In genomic region chr6:3911614-3912336, GRCh38 we compare ENCODE assay signal across 9 cellular contexts.
DNase-seq lines count a peak whose midpoint lies in the region; ATAC-seq, FAIRE-seq and TF ChIP-seq lines count a peak whose summit lies in the region.
"Had no signal": no experiment of that assay in that cellular context is flagged by ENCODE, and none has a peak within 500 bp of the region (broad histone marks: within the 10 kb centered on the region; RNA-seq: fewer than 3 reads in every experiment).

No MANE protein-coding gene starts in this region.

- ATAC-seq in HG03045 (IDR thresholded peaks at IDR 0.05; ENCODE audit: unreplicated experiment) (no peak), HG02642 (IDR thresholded peaks at IDR 0.05; ENCODE audit: poor library complexity, unreplicated experiment) (no peak)

- no peaks in the 10 kb centered on the region for H3K9me1 ChIP-seq in endothelial cell of umbilical vein (replicated peaks; ENCODE audit: control insufficient read depth, extremely low read depth, insufficient read depth, low read length)

- intact Hi-C loops in endothelial cell of umbilical vein (cut with micrococcal nuclease) = loop anchor here (1.0 to 5.0 kb wide), 8 partner anchors 27 to 629 kb away; partner anchors contain the start of gene FAM50B
- intact Hi-C loops in activated T-helper 1 cell treated with anti-CD3 and anti-CD28 coated beads, Interleukin-12 subunit alpha, Interleukin-12 subunit beta, Interleukin-2, Interleukin-4 antibody, amounts not matched to agents 30 ng/mL and 10 ng/mL and 1 ng/mL, durations not matched to agents 14 hours and 24 hours and 36 hours (cut with micrococcal nuclease) = no loop called here

- POLR2A ChIA-PET in endothelial cell of umbilical vein (lab: Charles Lee) = interaction anchor here (1.0 to 2.7 kb wide), 4 partner anchors 28 to 630 kb away, joined by 4 to 20 read pairs (median 10); no protein-coding TSS in a partner anchor

- H3K4me3 Mint-ChIP-seq in activated T-helper 1 cell treated with anti-CD3 and anti-CD28 coated beads, Interleukin-12 subunit alpha, Interleukin-12 subunit beta, Interleukin-2, Interleukin-4 antibody, amounts not matched to agents 30 ng/mL and 10 ng/mL and 1 ng/mL, durations not matched to agents 14 hours and 24 hours and 36 hours = no peak overlapping the region
- H3K4me3 Mint-ChIP-seq: T-helper 1 cell treated with Interleukin-12 subunit alpha and Interleukin-12 subunit beta and Interleukin-4 antibody, amounts not matched to agents 30 μg/mL and 1 μg/mL, for 36 hours had no signal

- TSS peak; percentile 53 for BruUV-seq in endothelial cell of umbilical vein (replicated peaks; lab: Mats Ljungman, UMichigan)

- H3K9me3 ChIP-seq in endothelial cell of umbilical vein (replicated peaks; ENCODE audit: control insufficient read depth, insufficient read depth, low read length) (no peaks in the 10 kb centered on the region), muscle layer of colon (ENCODE audit: low read length) (no peaks in the 10 kb centered on the region)

- H4K20me1 ChIP-seq in endothelial cell of umbilical vein (replicated peaks; ENCODE audit: control insufficient read depth, extremely low read depth, insufficient read depth, low read length) = no peaks in the 10 kb centered on the region

- no peak overlapping the region for H2AFZ ChIP-seq in endothelial cell of umbilical vein (ENCODE audit: low read depth, low read length)

- peak; percentile 68 for DNase-seq in ACHN
- peak; percentile 3 to 37 for DNase-seq in NCI-H446 (lab: John Stamatoyannopoulos, UW)
- peak; percentile 91 for DNase-seq in endothelial cell of umbilical vein (ENCODE audit: low read depth, low spot score)
- no peak for DNase-seq in activated T-helper 1 cell treated with anti-CD3 and anti-CD28 coated beads, Interleukin-12 subunit alpha, Interleukin-12 subunit beta, Interleukin-2, Interleukin-4 antibody, amounts not matched to agents 30 ng/mL and 10 ng/mL and 1 ng/mL, durations not matched to agents 14 hours and 24 hours and 36 hours (ENCODE audit: low spot score)
- no peak for DNase-seq in GM12891 (ENCODE audit: insufficient read length, low spot score)

- peaks cover 44% of the 10 kb centered on the region for H3K27me3 Mint-ChIP-seq in activated T-helper 1 cell treated with anti-CD3 and anti-CD28 coated beads, Interleukin-12 subunit alpha, Interleukin-12 subunit beta, Interleukin-2, Interleukin-4 antibody, amounts not matched to agents 30 ng/mL and 10 ng/mL and 1 ng/mL, durations not matched to agents 14 hours and 24 hours and 36 hours (ENCODE audit: insufficient read depth)

- H3K4me2 ChIP-seq in endothelial cell of umbilical vein (ENCODE audit: insufficient read depth, low read length) = peak overlapping the region; percentile 99

- no peak for TF ChIP-seq CTCF in endothelial cell of umbilical vein (IDR thresholded peaks at IDR 0.05; ENCODE audit: extremely low read depth in 1 of 2, insufficient read depth in 1 of 2, low read depth in 1 of 2, low read length in 2 of 2)

- dilution Hi-C loops in endothelial cell of umbilical vein (cut with MboI; ENCODE audit: extremely low pct_ligation_motif_present, low sequenced_read_pairs) = no loop called here

- no peaks in the 10 kb centered on the region for H3K36me3 Mint-ChIP-seq in activated T-helper 1 cell treated with anti-CD3 and anti-CD28 coated beads, Interleukin-12 subunit alpha, Interleukin-12 subunit beta, Interleukin-2, Interleukin-4 antibody, amounts not matched to agents 30 ng/mL and 10 ng/mL and 1 ng/mL, durations not matched to agents 14 hours and 24 hours and 36 hours (ENCODE audit: low read depth)

- peaks cover 47% of the 10 kb centered on the region for H3K79me2 ChIP-seq in endothelial cell of umbilical vein (ENCODE audit: control insufficient read depth, insufficient read depth, low read length)

- H3K27me3 ChIP-seq in endothelial cell of umbilical vein (ENCODE audit: control insufficient read depth in 2 of 2, insufficient read depth in 2 of 2, low read length in 2 of 2) (no peaks in the 10 kb centered on the region), muscle layer of colon (ENCODE audit: control insufficient read depth in 1 of 2, insufficient read depth in 2 of 2, low read length in 2 of 2) (no peaks in the 10 kb centered on the region)

- H3K9me3 Mint-ChIP-seq in activated T-helper 1 cell treated with anti-CD3 and anti-CD28 coated beads, Interleukin-12 subunit alpha, Interleukin-12 subunit beta, Interleukin-2, Interleukin-4 antibody, amounts not matched to agents 30 ng/mL and 10 ng/mL and 1 ng/mL, durations not matched to agents 14 hours and 24 hours and 36 hours = no peaks in the 10 kb centered on the region
- H3K9me3 Mint-ChIP-seq: T-helper 1 cell treated with Interleukin-12 subunit alpha and Interleukin-12 subunit beta and Interleukin-4 antibody, amounts not matched to agents 30 μg/mL and 1 μg/mL, for 36 hours had no signal

- H3K36me3 ChIP-seq in endothelial cell of umbilical vein (ENCODE audit: control insufficient read depth in 2 of 2, extremely low read depth in 1 of 2, insufficient read depth in 2 of 2, low read length in 2 of 2) (no peaks in the 10 kb centered on the region), muscle layer of colon (ENCODE audit: insufficient read depth, low read length) (no peaks in the 10 kb centered on the region)

- H3K27ac Mint-ChIP-seq in activated T-helper 1 cell treated with anti-CD3 and anti-CD28 coated beads, Interleukin-12 subunit alpha, Interleukin-12 subunit beta, Interleukin-2, Interleukin-4 antibody, amounts not matched to agents 30 ng/mL and 10 ng/mL and 1 ng/mL, durations not matched to agents 14 hours and 24 hours and 36 hours = no peak overlapping the region
- H3K27ac Mint-ChIP-seq: T-helper 1 cell treated with Interleukin-12 subunit alpha and Interleukin-12 subunit beta and Interleukin-4 antibody, amounts not matched to agents 30 μg/mL and 1 μg/mL, for 36 hours had no signal

- H3K27ac ChIP-seq in endothelial cell of umbilical vein (ENCODE audit: insufficient read depth, low read depth, low read length) = peak overlapping the region; percentile 98
- H3K27ac ChIP-seq in muscle layer of colon (ENCODE audit: low read depth, low read length) = peak overlapping the region; percentile 69

- TF ChIP-seq POLR2A in endothelial cell of umbilical vein (IDR thresholded peaks at IDR 0.05; ENCODE audit: low read depth, low read length) = peak; percentile 63
- no peak for TF ChIP-seq POLR2A in GM12891 (IDR thresholded peaks at IDR 0.05; ENCODE audit: low read depth, low read length)

- H3K4me3 ChIP-seq in endothelial cell of umbilical vein (replicated peaks in 1 of 3; ENCODE audit: insufficient read depth in 1 of 3, low read depth in 1 of 3, low read length in 3 of 3) (peak overlapping the region in 2 of 3 experiments; percentile 61 to 89), muscle layer of colon (ENCODE audit: low read depth in 1 of 2, low read length in 2 of 2) (no peak overlapping the region)

- H3K4me1 ChIP-seq in endothelial cell of umbilical vein (ENCODE audit: control insufficient read depth, extremely low read depth, insufficient read depth, low read length) (peaks cover 81% of the 10 kb centered on the region), muscle layer of colon (ENCODE audit: insufficient read depth, low read length) (peaks cover 31% of the 10 kb centered on the region)

- CTCF ChIA-PET in endothelial cell of umbilical vein (lab: Charles Lee) = interaction anchor here (0.7 to 7.2 kb wide), 15 partner anchors 11 to 168 kb away, joined by 3 to 81 read pairs (median 3); partner anchors contain the start of gene FAM50B

- in situ Hi-C loops in ACHN (cut with HindIII; ENCODE audit: low pct_ligation_motif_present, low pct_unique_long_range_greater_than_20kb, low sequenced_read_pairs) = no loop called here

- H3K4me1 Mint-ChIP-seq in activated T-helper 1 cell treated with anti-CD3 and anti-CD28 coated beads, Interleukin-12 subunit alpha, Interleukin-12 subunit beta, Interleukin-2, Interleukin-4 antibody, amounts not matched to agents 30 ng/mL and 10 ng/mL and 1 ng/mL, durations not matched to agents 14 hours and 24 hours and 36 hours (ENCODE audit: low read depth) = peaks cover 29% of the 10 kb centered on the region

- peak overlapping the region; percentile 98 for H3K9ac ChIP-seq in endothelial cell of umbilical vein (replicated peaks; ENCODE audit: extremely low read depth, insufficient read depth, low read length)
- H3K9ac ChIP-seq in muscle layer of colon (ENCODE audit: low read length) = no peak overlapping the region

- FAIRE-seq in endothelial cell of umbilical vein (lab: Jason Lieb, UNC) (no peak), GM12891 (lab: Jason Lieb, UNC) (no peak)

TF ChIP-seq in endothelial cell of umbilical vein, 7 proteins besides CTCF, POLR2A, EP300 and RAD21 (continues in another document):
- TF ChIP-seq FOS (IDR thresholded peaks at IDR 0.05; ENCODE audit: borderline replicate concordance, insufficient read depth, low read length) (peak; percentile 99), MYC (IDR thresholded peaks at IDR 0.05; ENCODE audit: low read depth, low read length) (no peak), GATA2 (IDR thresholded peaks at IDR 0.05; ENCODE audit: insufficient read depth, insufficient read length, low read depth, low read length) (peak; percentile 82), JUN (IDR thresholded peaks at IDR 0.05; ENCODE audit: borderline replicate concordance, insufficient read depth, insufficient read length, low read depth) (peak; percentile 89), POLR2AphosphoS5 (IDR thresholded peaks at IDR 0.05; ENCODE audit: insufficient read depth, low read depth, low read length) (peak; percentile 89), MAX (IDR thresholded peaks at IDR 0.05; ENCODE audit: insufficient read depth, insufficient read length) (no peak)

TF ChIP-seq in GM12891, 5 proteins besides CTCF, POLR2A, EP300 and RAD21:
- no peak for TF ChIP-seq TAF1 (IDR thresholded peaks at IDR 0.05; ENCODE audit: low read depth, low read length)
- TF ChIP-seq SPI1 (IDR thresholded peaks at IDR 0.05; ENCODE audit: low read depth, low read length) = no peak
- no peak for TF ChIP-seq POLR2AphosphoS5 (IDR thresholded peaks at IDR 0.05; ENCODE audit: low read depth, low read length)
- TF ChIP-seq PAX5 (IDR thresholded peaks at IDR 0.05; ENCODE audit: insufficient read depth, low read length, severe bottlenecking) = no peak
- TF ChIP-seq POU2F2 (IDR thresholded peaks at IDR 0.05; ENCODE audit: low read depth, low read length) = no peak
TF ChIP-seq in GM12891: peak in this region for 0.

Comparison
In these comparisons a context has a peak if more than half of its experiments do, and no peak if none do; other contexts are left out.
1. DNase-seq: peak in ACHN (single experiment), NCI-H446 (2 of 2) and endothelial cell of umbilical vein (single experiment); none in activated T-helper 1 cell treated with anti-CD3 and anti-CD28 coated beads, Interleukin-12 subunit alpha, Interleukin-12 subunit beta, Interleukin-2, Interleukin-4 antibody, amounts not matched to agents 30 ng/mL and 10 ng/mL and 1 ng/mL, durations not matched to agents 14 hours and 24 hours and 36 hours (single experiment) and GM12891 (single experiment).
2. H3K4me3 ChIP-seq: peak in endothelial cell of umbilical vein (2 of 3); none in muscle layer of colon (0 of 2).